In the genomic region with DNA sequence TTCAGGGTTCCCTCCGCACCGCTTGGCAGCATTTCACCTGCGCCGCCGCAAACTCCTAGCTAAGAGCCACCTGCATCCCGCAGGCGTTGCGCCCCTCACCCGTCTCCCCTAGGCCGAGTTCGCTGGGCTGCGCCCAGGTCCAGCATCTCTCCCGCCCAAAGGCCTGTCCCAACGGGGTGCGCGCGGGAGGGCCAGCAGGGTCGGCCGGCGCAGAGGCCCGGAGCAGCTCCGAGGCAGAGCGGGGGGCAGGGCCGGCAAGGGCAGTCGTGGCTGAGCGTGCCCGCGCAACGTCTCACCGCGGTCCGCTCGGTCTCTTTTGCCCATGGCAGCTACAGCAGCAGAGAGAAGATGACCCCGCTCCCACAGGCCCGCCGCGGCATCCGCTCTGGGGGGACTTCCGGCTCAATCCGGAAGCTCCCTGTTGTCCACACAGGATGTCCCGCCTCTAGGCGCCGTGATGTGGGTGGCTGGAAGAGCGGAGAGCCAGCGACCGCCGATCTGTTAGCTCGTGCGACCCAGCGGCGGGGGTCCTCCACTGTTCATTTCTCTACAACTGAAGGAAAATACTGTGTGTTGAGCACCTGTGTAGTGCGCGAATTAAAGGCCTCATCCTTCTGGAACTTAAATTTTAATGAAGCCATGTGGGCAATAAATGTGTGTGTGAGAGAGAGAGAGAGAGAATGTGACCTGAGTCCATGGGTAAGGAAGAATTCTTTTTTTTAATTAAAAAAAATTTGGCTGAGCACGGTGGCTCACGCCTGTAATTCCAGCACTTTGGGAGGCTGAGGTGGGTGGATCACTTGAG, we compare ENCODE assay signal across 8 cellular contexts. TPM values are rescaled to one million over a fixed set of nuclear protein-coding genes. Genes with fewer than 3 reads are reported as not detected.
A peak's percentile ranks its signal among the peaks of the same experiment; 100 is the strongest.
DNase-seq lines count a peak whose midpoint lies in the region; ATAC-seq and TF ChIP-seq lines count a peak whose summit lies in the region.

TSS of gene ERCC3 (minus strand) at position 387 of the 805 bp plus-strand sequence. CDS start at position 324, 63 bp downstream.

- H3K27ac Mint-ChIP-seq in activated CD8-positive, alpha-beta T cell treated with anti-CD3 and anti-CD28 coated beads for 36 hours, result peak within 1 kb of the TSS; percentile 97

- WGBS in ectodermal cell, 2 experiments, result 0% methylated on average over 55 of the region's 55 CpGs

- H3K27me3 Mint-ChIP-seq in activated CD8-positive, alpha-beta T cell treated with anti-CD3 and anti-CD28 coated beads for 36 hours, result no peaks in the 10 kb centered on the region

- ATAC-seq in GM19351 (IDR thresholded peaks at IDR 0.05; ENCODE audit: unreplicated experiment) (peak; percentile 99), HG03520 (IDR thresholded peaks at IDR 0.05; ENCODE audit: unreplicated experiment) (peak; percentile 99), lower lobe of right lung (peak; percentile 95 to 99)
- peak; percentile 99 for ATAC-seq in activated CD8-positive, alpha-beta T cell treated with anti-CD3 and anti-CD28 coated beads for 36 hours

- peaks cover 12% of the 10 kb centered on the region for H3K4me1 ChIP-seq in ectodermal cell (ENCODE audit: control insufficient read depth, insufficient read depth, low read length)
- H3K4me1 ChIP-seq in lower lobe of right lung, result peaks cover 16% of the 10 kb centered on the region

- H3K36me3 ChIP-seq in ectodermal cell (ENCODE audit: control insufficient read depth, insufficient read depth, low read length) (peaks cover 35% of the 10 kb centered on the region), lower lobe of right lung (peaks cover 42% of the 10 kb centered on the region)

- peak within 1 kb of the TSS; percentile 98 for H3K4me3 Mint-ChIP-seq in activated CD8-positive, alpha-beta T cell treated with anti-CD3 and anti-CD28 coated beads for 36 hours

- no peaks in the 10 kb centered on the region for H3K9me3 ChIP-seq in ectodermal cell (ENCODE audit: control insufficient read depth, low read length)
- no peaks in the 10 kb centered on the region for H3K9me3 ChIP-seq in lower lobe of right lung

- H3K27me3 ChIP-seq in ectodermal cell (ENCODE audit: control insufficient read depth, insufficient read depth, low read length, poor library complexity, severe bottlenecking) (no peaks in the 10 kb centered on the region), lower lobe of right lung (ENCODE audit: low read depth) (no peaks in the 10 kb centered on the region)

- peaks cover 26% of the 10 kb centered on the region for H3K4me1 Mint-ChIP-seq in activated CD8-positive, alpha-beta T cell treated with anti-CD3 and anti-CD28 coated beads for 36 hours (ENCODE audit: low read depth)

- intact Hi-C loops in activated CD8-positive, alpha-beta T cell treated with anti-CD3 and anti-CD28 coated beads for 36 hours (cut with micrococcal nuclease), result no loop called here
- intact Hi-C loops in lower lobe of right lung (cut with DNase I), result no loop called here

- no peak for TF ChIP-seq CTCF in activated CD8-positive, alpha-beta T cell treated with anti-CD3 and anti-CD28 coated beads for 36 hours (IDR thresholded peaks at IDR 0.05)
- TF ChIP-seq CTCF in lower lobe of right lung (IDR thresholded peaks at IDR 0.05), result no peak

- peak within 1 kb of the TSS; percentile 84 for H3K4me3 ChIP-seq in ectodermal cell (ENCODE audit: insufficient read depth, low read depth, low read length)
- H3K4me3 ChIP-seq in lower lobe of right lung, result peak within 1 kb of the TSS; percentile 96

- H3K27ac ChIP-seq in ectodermal cell (ENCODE audit: insufficient read depth, low read depth, low read length, poor library complexity, severe bottlenecking) (peak within 1 kb of the TSS; percentile 52), lower lobe of right lung (peak within 1 kb of the TSS; percentile 81)

- POLR2A ChIA-PET in activated CD8-positive, alpha-beta T cell treated with anti-CD3 and anti-CD28 coated beads for 36 hours (lab: Charles Lee), result interaction anchor here (0.6 to 1.4 kb wide), 10 partner anchors 9 to 290 kb away, joined by 3 to 13 read pairs (median 3); no protein-coding TSS in a partner anchor

- DNase-seq in CD1c-positive myeloid dendritic cell (ENCODE audit: extremely low spot score) (peak; percentile 82), NCI-H82 treated with DMSO at 0.1 percent for 48 hours (lab: John Stamatoyannopoulos, UW; ENCODE audit: unreplicated experiment) (peak; percentile 53), lower lobe of right lung (peak; percentile 91)
- peak; percentile 93 for DNase-seq in activated CD8-positive, alpha-beta T cell treated with anti-CD3 and anti-CD28 coated beads for 36 hours
- peak; percentile 23 to 70 (median 45) for DNase-seq in stimulated activated CD4-positive, alpha-beta T cell treated with anti-CD3 and anti-CD28 coated beads, TNF-alpha, amount 100 ng/mL, for 1 hour (ENCODE audit: low read depth in 3 of 3, low spot score in 1 of 3)

- H3K9me3 Mint-ChIP-seq in activated CD8-positive, alpha-beta T cell treated with anti-CD3 and anti-CD28 coated beads for 36 hours, result no peaks in the 10 kb centered on the region

- CTCF ChIA-PET in activated CD8-positive, alpha-beta T cell treated with anti-CD3 and anti-CD28 coated beads for 36 hours (lab: Charles Lee), result interaction anchor here (0.8 to 2.1 kb wide), 7 partner anchors 15 to 226 kb away, joined by 3 to 9 read pairs (median 5); no protein-coding TSS in a partner anchor

- peaks cover 39% of the 10 kb centered on the region for H3K36me3 Mint-ChIP-seq in activated CD8-positive, alpha-beta T cell treated with anti-CD3 and anti-CD28 coated beads for 36 hours (ENCODE audit: low read depth)

RNA-seq across cellular contexts. Expression of gene ERCC3, which starts in this region (rescaled TPM):
- 10 to 100 TPM; 43.7 to 43.9 TPM for total RNA-seq in activated CD8-positive, alpha-beta T cell treated with anti-CD3 and anti-CD28 coated beads for 36 hours
- polyA plus RNA-seq in ectodermal cell (2013, experiment 1 of 4), result 66.8 TPM
- polyA plus RNA-seq in ectodermal cell (2013, experiment 2 of 4), result 59.0 TPM
- 54.2 TPM for polyA plus RNA-seq in ectodermal cell (2013, experiment 3 of 4)
- 60.5 TPM for polyA plus RNA-seq in ectodermal cell (2013, experiment 4 of 4)
- 34.7 TPM for total RNA-seq in lower lobe of right lung

Comparison
In these comparisons a context has a peak if more than half of its experiments do, and no peak if none do; other contexts are left out.
1. Peak in every context shown above with its lines: DNase-seq, ATAC-seq, H3K4me3 ChIP-seq and H3K27ac ChIP-seq.